In the genomic region with DNA sequence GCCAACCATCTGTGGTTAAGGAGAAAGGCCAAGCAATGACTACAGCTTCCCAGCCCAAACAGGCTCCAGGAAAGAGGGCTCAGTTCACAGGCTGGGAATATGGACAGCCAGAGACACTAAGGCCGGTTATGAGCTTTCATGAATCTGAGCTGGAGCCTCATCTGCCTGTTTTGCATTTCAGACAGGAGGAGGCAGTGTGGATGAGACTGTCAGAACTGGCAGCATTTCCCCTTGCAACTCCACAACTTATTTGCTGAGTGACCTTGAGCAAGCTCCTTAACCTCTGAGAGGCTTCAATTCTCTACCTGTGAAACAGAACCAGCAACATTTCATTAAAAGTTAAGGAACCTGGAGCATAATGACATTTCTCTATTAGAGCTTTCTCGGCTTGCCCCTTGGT, we compare ENCODE assay signal across 7 cellular contexts.
DNase-seq lines count a peak whose midpoint lies in the region; ATAC-seq and TF ChIP-seq lines count a peak whose summit lies in the region.

No MANE protein-coding gene starts in this region.

- peak; percentile 51 for DNase-seq in GM13976 (ENCODE audit: low spot score)
- peak; percentile 31 for DNase-seq in astrocyte of the hippocampus (ENCODE audit: low read depth, low spot score)
- peak; percentile 18 for DNase-seq in myocyte (ENCODE audit: low read depth)
- no peak for DNase-seq in effector CD8-positive, alpha-beta T cell (lab: John Stamatoyannopoulos, UW)
- DNase-seq in amygdala (lab: John Stamatoyannopoulos, UW), result no peak
- no peak for DNase-seq in NCI-H1105 (lab: John Stamatoyannopoulos, UW)

- ATAC-seq in HG02943 (IDR thresholded peaks at IDR 0.05; ENCODE audit: low read depth, unreplicated experiment), result peak; percentile 51

- peak; percentile 38 for TF ChIP-seq CTCF in GM13976 (IDR thresholded peaks at IDR 0.05; ENCODE audit: borderline replicate concordance, control extremely low read depth, extremely low read depth, insufficient read depth, missing control alignments)

- in situ Hi-C loops in GM13976 (cut with MboI; ENCODE audit: low sequenced_read_pairs, unreplicated experiment), result no loop called here

Comparison
In these comparisons a context has a peak if more than half of its experiments do, and no peak if none do; other contexts are left out.
1. DNase-seq: peak in GM13976 (single experiment), astrocyte of the hippocampus (single experiment) and myocyte (single experiment); none in effector CD8-positive, alpha-beta T cell (single experiment), amygdala (0 of 56) and NCI-H1105 (single experiment).